In the genomic region with DNA sequence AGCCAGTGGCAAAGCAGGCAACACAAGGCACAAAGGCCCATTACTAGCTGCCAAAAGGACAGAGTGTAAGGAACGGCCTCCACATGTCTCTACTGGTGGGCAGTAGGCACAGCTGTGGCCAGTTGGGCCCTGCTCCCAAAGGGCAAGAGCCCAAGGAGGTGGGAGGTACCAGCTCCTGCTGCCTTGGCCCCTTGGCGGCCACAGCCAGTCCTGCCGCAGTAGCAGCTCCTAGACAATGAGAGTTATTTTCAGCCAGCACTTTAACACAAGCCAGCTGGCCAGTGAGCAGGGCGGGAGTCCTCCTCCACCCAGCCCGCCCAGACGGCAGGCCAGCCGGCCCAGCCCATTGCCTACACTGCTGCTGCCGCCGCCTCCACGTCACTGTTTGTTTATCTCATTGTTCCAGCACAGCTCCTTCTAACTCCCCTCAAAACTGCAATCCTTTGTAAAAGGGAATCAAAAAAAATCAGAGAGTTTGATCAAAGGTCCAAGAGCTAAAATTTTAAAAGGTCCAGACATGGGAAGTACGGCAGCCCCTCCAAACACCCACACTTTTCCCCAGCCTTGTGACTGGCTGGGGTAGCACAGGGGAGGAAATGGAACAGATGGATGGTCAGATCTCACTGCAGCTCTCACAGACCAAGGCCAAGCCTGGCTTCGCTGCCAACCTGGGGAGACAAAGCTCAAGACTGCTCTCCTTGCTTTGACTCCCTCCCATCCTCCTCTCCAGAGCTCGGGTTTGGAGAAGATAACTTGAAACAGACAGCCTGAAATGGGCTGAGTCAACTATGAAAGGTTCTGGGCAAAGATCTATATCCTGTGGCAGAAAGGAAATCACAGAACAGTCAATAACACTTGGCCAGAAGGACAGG, we compare ENCODE assay signal across 8 cellular contexts. TPM values are rescaled to one million over a fixed set of nuclear protein-coding genes. Genes with fewer than 3 reads are reported as not detected.
A peak's percentile ranks its signal among the peaks of the same experiment; 100 is the strongest.
DNase-seq lines count a peak whose midpoint lies in the region; ATAC-seq and TF ChIP-seq lines count a peak whose summit lies in the region.

No MANE protein-coding gene starts in this region.

- no peaks in the 10 kb centered on the region for H3K9me3 ChIP-seq in PC-3 (ENCODE audit: low read length)

- ATAC-seq in PC-3 = peak; percentile 90
- no peak for ATAC-seq in GM19452 (IDR thresholded peaks at IDR 0.05; ENCODE audit: unreplicated experiment)

- peak overlapping the region; percentile 81 for H3K27ac Mint-ChIP-seq in activated CD4-positive, alpha-beta T cell treated with anti-CD3 and anti-CD28 coated beads, Interleukin-2, amount 10 ng/mL, durations not matched to agents 7 days and 5 days
- H3K27ac Mint-ChIP-seq in chondrocyte (ENCODE audit: unreplicated experiment) = peak overlapping the region; percentile 100

- no peaks in the 10 kb centered on the region for H3F3A ChIP-seq in PC-3 (ENCODE audit: low read length, unreplicated experiment)

- H2AFZ ChIP-seq in PC-3 (ENCODE audit: low read length) = no peak overlapping the region

- TF ChIP-seq CTCF in PC-3 (conservative IDR thresholded peaks at IDR 0.05; ENCODE audit: low read depth, low read length) (no peak), chondrocyte (IDR thresholded peaks at IDR 0.05) (peak; percentile 61)

- no peak overlapping the region for H3K27ac ChIP-seq in PC-3 (ENCODE audit: low read length)

- CTCF ChIA-PET in activated CD4-positive, alpha-beta T cell treated with anti-CD3 and anti-CD28 coated beads, Interleukin-2, amount 10 ng/mL, durations not matched to agents 7 days and 5 days (lab: Charles Lee) = interaction anchor here (0.6 to 8.5 kb wide), 15 partner anchors 9 to 112 kb away, joined by 3 to 57 read pairs (median 8); a partner anchor contains a TSS
- CTCF ChIA-PET in PC-3 (lab: Charles Lee) = interaction anchor here (1.2 kb wide), 1 partner anchor 68 kb away, joined by 3 read pairs; a partner anchor contains a TSS

- no peaks in the 10 kb centered on the region for H3K79me2 ChIP-seq in PC-3 (ENCODE audit: low read length)

- peaks cover 7% of the 10 kb centered on the region for H3K36me3 Mint-ChIP-seq in activated CD4-positive, alpha-beta T cell treated with anti-CD3 and anti-CD28 coated beads, Interleukin-2, amount 10 ng/mL, durations not matched to agents 7 days and 5 days (ENCODE audit: low read depth)
- no peaks in the 10 kb centered on the region for H3K36me3 Mint-ChIP-seq in chondrocyte (ENCODE audit: low read depth)

- H3K36me3 ChIP-seq in PC-3 (ENCODE audit: low read depth, low read length) = no peaks in the 10 kb centered on the region

- POLR2A ChIA-PET in activated CD4-positive, alpha-beta T cell treated with anti-CD3 and anti-CD28 coated beads, Interleukin-2, amount 10 ng/mL, durations not matched to agents 7 days and 5 days (lab: Charles Lee) = interaction anchor here (0.6 kb wide), 1 partner anchor 37 kb away, joined by 3 read pairs; no protein-coding TSS in a partner anchor
- POLR2A ChIA-PET in PC-3 (lab: Charles Lee; ENCODE audit: unreplicated experiment) = no interaction called here

- H3K27me3 Mint-ChIP-seq in activated CD4-positive, alpha-beta T cell treated with anti-CD3 and anti-CD28 coated beads, Interleukin-2, amount 10 ng/mL, durations not matched to agents 7 days and 5 days = no peaks in the 10 kb centered on the region
- no peaks in the 10 kb centered on the region for H3K27me3 Mint-ChIP-seq in chondrocyte (ENCODE audit: low read depth)

- no peak overlapping the region for H3K4me2 ChIP-seq in PC-3 (ENCODE audit: low read length)

- no peak overlapping the region for H3K4me3 ChIP-seq in PC-3 (ENCODE audit: low read length)
- no peak overlapping the region for H3K4me3 ChIP-seq in skeletal muscle cell (ENCODE audit: low read depth, low read length)

- no peaks in the 10 kb centered on the region for H3K4me1 ChIP-seq in PC-3 (ENCODE audit: insufficient read depth, low read length)

- no peaks in the 10 kb centered on the region for H3K27me3 ChIP-seq in PC-3 (ENCODE audit: low read length)

- H3K9ac ChIP-seq in PC-3 (ENCODE audit: low read length) = no peak overlapping the region

- no TSS peak for BruUV-seq in PC-3 (replicated peaks; lab: Mats Ljungman, UMichigan)

- intact Hi-C loops in PC-3 (cut with micrococcal nuclease) = no loop called here

- no peaks in the 10 kb centered on the region for H3K9me2 ChIP-seq in PC-3 (replicated peaks; ENCODE audit: low read length)

- H3K4me1 Mint-ChIP-seq in activated CD4-positive, alpha-beta T cell treated with anti-CD3 and anti-CD28 coated beads, Interleukin-2, amount 10 ng/mL, durations not matched to agents 7 days and 5 days = peaks cover 75% of the 10 kb centered on the region
- H3K4me1 Mint-ChIP-seq in chondrocyte (ENCODE audit: low read depth) = peaks cover 69% of the 10 kb centered on the region

- H3K9me3 Mint-ChIP-seq in activated CD4-positive, alpha-beta T cell treated with anti-CD3 and anti-CD28 coated beads, Interleukin-2, amount 10 ng/mL, durations not matched to agents 7 days and 5 days = peaks cover 3% of the 10 kb centered on the region
- H3K9me3 Mint-ChIP-seq in chondrocyte (ENCODE audit: low read depth) = no peaks in the 10 kb centered on the region

- no peak overlapping the region for H3K4me3 Mint-ChIP-seq in activated CD4-positive, alpha-beta T cell treated with anti-CD3 and anti-CD28 coated beads, Interleukin-2, amount 10 ng/mL, durations not matched to agents 7 days and 5 days
- peak overlapping the region; percentile 61 for H3K4me3 Mint-ChIP-seq in chondrocyte (ENCODE audit: unreplicated experiment)

- DNase-seq in activated CD4-positive, alpha-beta T cell treated with anti-CD3 and anti-CD28 coated beads, Interleukin-2, amount 10 ng/mL, durations not matched to agents 7 days and 5 days = no peak
- no peak for DNase-seq in activated CD4-positive, alpha-beta T cell treated with anti-CD3 and anti-CD28 coated beads for 4 hours
- DNase-seq in PC-3 (no peak), chondrocyte (ENCODE audit: low spot score) (peak; percentile 97), islet precursor cell (peak; percentile 94), skeletal muscle cell (ENCODE audit: low read depth) (peak; percentile 89), HPDE6-E6E7 (ENCODE audit: extremely low spot score) (no peak)

- H4K20me1 ChIP-seq in PC-3 (ENCODE audit: low read length) = no peaks in the 10 kb centered on the region

RNA-seq across cellular contexts. Expression of a gene that starts 33.5 kb away (rescaled TPM):
- 10 to 100 TPM; 37.4 to 38.2 TPM for total RNA-seq in activated CD4-positive, alpha-beta T cell treated with anti-CD3 and anti-CD28 coated beads, Interleukin-2, amount 10 ng/mL, durations not matched to agents 7 days and 5 days
- total RNA-seq in PC-3 (2014; rRNA removed) = 5.2 and 6.2 TPM in 2 replicates
- total RNA-seq in chondrocyte = 49.4 to 55.8 TPM (median 55.6 TPM) in 3 replicates

RNA-seq across cellular contexts. Expression of a gene that starts 50.3 kb away (rescaled TPM):
- 10 to 100 TPM; 11.6 to 11.7 TPM for total RNA-seq in activated CD4-positive, alpha-beta T cell treated with anti-CD3 and anti-CD28 coated beads, Interleukin-2, amount 10 ng/mL, durations not matched to agents 7 days and 5 days
- total RNA-seq in PC-3 (2014; rRNA removed) (16.2 and 17.7 TPM in 2 replicates), chondrocyte (12.5 to 23.9 TPM (median 15.1 TPM) in 3 replicates)

Comparison
In these comparisons a context has a peak if more than half of its experiments do, and no peak if none do; other contexts are left out.
1. DNase-seq: peak in chondrocyte (single experiment), islet precursor cell (single experiment) and skeletal muscle cell (single experiment); none in activated CD4-positive, alpha-beta T cell treated with anti-CD3 and anti-CD28 coated beads, Interleukin-2, amount 10 ng/mL, durations not matched to agents 7 days and 5 days (single experiment), activated CD4-positive, alpha-beta T cell treated with anti-CD3 and anti-CD28 coated beads for 4 hours (0 of 2), PC-3 (single experiment) and HPDE6-E6E7 (single experiment).